ENCODE assay signal across 1 cellular context in the genomic region with DNA sequence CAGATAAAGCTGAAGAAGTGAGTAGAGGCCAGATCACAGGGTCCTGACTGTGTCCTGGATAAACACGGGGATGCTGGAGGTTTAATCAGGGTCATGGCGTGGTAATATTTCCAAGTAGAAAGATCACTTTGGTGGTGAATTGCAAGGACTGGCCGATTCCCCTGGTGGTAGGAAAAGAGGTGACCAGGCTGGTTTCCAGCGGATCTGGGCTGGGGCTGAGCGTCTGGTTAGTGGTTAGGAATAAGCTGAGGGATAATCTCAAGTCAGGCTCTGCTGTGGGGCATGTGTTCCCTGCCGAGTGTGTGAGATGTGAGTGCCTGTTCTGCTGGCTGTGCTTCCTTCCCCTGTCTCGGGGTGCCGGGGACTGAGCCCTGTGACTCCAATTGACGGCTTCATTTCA.
TF ChIP-seq lines count a peak whose summit lies in the region.

No MANE protein-coding gene starts in this region.

TF ChIP-seq in GM23338, 12 proteins besides CTCF, POLR2A, EP300 and RAD21 (continued from another document):
- TF ChIP-seq, protein P1, sequence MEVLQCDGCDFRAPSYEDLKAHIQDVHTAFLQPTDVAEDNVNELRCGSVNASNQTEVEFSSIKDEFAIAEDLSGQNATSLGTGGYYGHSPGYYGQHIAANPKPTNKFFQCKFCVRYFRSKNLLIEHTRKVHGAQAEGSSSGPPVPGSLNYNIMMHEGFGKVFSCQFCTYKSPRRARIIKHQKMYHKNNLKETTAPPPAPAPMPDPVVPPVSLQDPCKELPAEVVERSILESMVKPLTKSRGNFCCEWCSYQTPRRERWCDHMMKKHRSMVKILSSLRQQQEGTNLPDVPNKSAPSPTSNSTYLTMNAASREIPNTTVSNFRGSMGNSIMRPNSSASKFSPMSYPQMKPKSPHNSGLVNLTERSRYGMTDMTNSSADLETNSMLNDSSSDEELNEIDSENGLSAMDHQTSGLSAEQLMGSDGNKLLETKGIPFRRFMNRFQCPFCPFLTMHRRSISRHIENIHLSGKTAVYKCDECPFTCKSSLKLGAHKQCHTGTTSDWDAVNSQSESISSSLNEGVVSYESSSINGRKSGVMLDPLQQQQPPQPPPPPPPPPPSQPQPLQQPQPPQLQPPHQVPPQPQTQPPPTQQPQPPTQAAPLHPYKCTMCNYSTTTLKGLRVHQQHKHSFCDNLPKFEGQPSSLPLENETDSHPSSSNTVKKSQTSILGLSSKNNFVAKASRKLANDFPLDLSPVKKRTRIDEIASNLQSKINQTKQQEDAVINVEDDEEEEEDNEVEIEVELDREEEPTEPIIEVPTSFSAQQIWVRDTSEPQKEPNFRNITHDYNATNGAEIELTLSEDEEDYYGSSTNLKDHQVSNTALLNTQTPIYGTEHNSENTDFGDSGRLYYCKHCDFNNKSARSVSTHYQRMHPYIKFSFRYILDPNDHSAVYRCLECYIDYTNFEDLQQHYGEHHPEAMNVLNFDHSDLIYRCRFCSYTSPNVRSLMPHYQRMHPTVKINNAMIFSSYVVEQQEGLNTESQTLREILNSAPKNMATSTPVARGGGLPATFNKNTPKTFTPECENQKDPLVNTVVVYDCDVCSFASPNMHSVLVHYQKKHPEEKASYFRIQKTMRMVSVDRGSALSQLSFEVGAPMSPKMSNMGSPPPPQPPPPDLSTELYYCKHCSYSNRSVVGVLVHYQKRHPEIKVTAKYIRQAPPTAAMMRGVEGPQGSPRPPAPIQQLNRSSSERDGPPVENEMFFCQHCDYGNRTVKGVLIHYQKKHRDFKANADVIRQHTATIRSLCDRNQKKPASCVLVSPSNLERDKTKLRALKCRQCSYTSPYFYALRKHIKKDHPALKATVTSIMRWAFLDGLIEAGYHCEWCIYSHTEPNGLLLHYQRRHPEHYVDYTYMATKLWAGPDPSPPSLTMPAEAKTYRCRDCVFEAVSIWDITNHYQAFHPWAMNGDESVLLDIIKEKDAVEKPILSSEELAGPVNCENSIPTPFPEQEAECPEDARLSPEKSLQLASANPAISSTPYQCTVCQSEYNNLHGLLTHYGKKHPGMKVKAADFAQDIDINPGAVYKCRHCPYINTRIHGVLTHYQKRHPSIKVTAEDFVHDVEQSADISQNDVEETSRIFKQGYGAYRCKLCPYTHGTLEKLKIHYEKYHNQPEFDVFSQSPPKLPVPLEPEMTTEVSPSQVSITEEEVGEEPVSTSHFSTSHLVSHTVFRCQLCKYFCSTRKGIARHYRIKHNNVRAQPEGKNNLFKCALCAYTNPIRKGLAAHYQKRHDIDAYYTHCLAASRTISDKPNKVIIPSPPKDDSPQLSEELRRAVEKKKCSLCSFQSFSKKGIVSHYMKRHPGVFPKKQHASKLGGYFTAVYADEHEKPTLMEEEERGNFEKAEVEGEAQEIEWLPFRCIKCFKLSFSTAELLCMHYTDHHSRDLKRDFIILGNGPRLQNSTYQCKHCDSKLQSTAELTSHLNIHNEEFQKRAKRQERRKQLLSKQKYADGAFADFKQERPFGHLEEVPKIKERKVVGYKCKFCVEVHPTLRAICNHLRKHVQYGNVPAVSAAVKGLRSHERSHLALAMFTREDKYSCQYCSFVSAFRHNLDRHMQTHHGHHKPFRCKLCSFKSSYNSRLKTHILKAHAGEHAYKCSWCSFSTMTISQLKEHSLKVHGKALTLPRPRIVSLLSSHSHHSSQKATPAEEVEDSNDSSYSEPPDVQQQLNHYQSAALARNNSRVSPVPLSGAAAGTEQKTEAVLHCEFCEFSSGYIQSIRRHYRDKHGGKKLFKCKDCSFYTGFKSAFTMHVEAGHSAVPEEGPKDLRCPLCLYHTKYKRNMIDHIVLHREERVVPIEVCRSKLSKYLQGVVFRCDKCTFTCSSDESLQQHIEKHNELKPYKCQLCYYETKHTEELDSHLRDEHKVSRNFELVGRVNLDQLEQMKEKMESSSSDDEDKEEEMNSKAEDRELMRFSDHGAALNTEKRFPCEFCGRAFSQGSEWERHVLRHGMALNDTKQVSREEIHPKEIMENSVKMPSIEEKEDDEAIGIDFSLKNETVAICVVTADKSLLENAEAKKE (CRISPR knock-in tag; IDR thresholded peaks at IDR 0.05): no peak
- no peak for TF ChIP-seq ZNF114 (CRISPR knock-in tag; IDR thresholded peaks at IDR 0.05)
- no peak for TF ChIP-seq ZNF331 (CRISPR knock-in tag; IDR thresholded peaks at IDR 0.05; ENCODE audit: low read depth)
- no peak for TF ChIP-seq EZH2phosphoT487 (IDR thresholded peaks at IDR 0.05; ENCODE audit: unreplicated experiment)
- no peak for TF ChIP-seq JUNB (IDR thresholded peaks at IDR 0.05; ENCODE audit: unreplicated experiment)
- TF ChIP-seq STAT1 (IDR thresholded peaks at IDR 0.05; ENCODE audit: unreplicated experiment): no peak
- no peak for TF ChIP-seq EZH2 (IDR thresholded peaks at IDR 0.05; ENCODE audit: low read depth, unreplicated experiment)
- TF ChIP-seq, protein P2, sequence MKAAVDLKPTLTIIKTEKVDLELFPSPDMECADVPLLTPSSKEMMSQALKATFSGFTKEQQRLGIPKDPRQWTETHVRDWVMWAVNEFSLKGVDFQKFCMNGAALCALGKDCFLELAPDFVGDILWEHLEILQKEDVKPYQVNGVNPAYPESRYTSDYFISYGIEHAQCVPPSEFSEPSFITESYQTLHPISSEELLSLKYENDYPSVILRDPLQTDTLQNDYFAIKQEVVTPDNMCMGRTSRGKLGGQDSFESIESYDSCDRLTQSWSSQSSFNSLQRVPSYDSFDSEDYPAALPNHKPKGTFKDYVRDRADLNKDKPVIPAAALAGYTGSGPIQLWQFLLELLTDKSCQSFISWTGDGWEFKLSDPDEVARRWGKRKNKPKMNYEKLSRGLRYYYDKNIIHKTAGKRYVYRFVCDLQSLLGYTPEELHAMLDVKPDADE (IDR thresholded peaks at IDR 0.05): no peak
- TF ChIP-seq CREB1 (CRISPR knock-in tag; IDR thresholded peaks at IDR 0.05; ENCODE audit: low read depth): no peak
TF ChIP-seq in GM23338: peak in this region for 0.
